In the genomic region with DNA sequence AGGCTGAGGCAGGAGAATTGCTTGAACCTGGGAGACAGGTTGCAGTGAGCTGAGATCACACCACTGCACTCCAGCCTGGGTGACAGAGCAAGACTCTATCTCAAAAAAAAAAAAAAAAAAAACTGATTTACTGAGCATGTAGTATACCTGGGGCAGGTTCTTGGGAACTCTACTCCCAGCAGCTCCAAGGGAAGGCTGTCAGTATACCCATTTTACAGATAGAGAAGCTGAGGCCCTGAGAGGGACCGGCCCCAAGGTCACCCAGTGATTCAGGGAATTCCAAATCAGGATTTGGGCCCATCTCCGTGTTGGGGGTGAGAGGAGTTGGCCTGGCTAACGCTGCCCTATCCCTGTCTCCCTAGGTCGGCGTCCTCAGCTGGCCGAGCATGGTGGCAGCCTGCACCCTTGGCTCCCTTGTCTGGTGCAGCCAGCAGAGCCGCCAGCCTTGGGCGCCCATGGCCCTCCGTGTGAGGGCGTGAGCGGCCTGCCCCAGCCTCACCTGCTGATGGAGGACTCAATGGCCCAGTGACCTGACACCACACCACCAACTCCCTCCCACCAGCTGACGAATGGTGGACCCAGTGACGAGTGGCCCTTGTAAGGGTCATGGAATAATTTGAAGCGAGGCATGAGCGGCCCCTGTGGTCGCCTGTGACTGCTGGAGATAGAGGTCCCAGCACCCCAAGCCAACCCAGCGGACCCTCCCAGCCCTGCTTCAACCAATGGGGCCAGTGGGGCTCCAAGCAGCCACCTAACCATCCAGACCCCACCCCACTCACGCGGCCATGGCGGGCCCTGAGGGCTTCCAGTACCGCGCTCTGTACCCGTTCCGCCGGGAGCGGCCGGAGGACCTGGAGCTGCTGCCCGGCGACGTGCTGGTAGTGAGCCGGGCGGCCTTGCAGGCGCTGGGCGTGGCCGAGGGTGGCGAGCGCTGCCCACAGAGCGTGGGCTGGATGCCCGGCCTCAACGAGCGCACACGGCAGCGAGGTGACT, we compare ENCODE assay signal across 14 cellular contexts. TPM values are rescaled to one million over a fixed set of nuclear protein-coding genes. Genes with fewer than 3 reads are reported as not detected.
DNase-seq lines count a peak whose midpoint lies in the region; ATAC-seq and TF ChIP-seq lines count a peak whose summit lies in the region.
"Had no signal": no experiment of that assay in that cellular context is flagged by ENCODE, and none has a peak within 500 bp of the region (broad histone marks: within the 10 kb centered on the region; RNA-seq: fewer than 3 reads in every experiment).

No MANE protein-coding gene starts in this region.

- no peaks in the 10 kb centered on the region for H3K27me3 Mint-ChIP-seq in CD8-positive, alpha-beta memory T cell
- peaks cover 0 to 2% (median 1%) of the 10 kb centered on the region in 3 donors for H3K27me3 Mint-ChIP-seq in CD14-positive monocyte (ENCODE audit: low read depth in 3 of 3)
- H3K27me3 Mint-ChIP-seq: activated T-helper 17 cell treated with anti-CD3 and anti-CD28 coated beads, Interleukin-2, amount 50 U/mL, for 72 hours had no signal

- no peak overlapping the region for H3K27ac ChIP-seq in CD8-positive, alpha-beta memory T cell (ENCODE audit: low read depth, low read length)
- peak overlapping the region; percentile 79 for H3K27ac ChIP-seq in VCaP
- peak overlapping the region; percentile 77 to 97 (median 84) for H3K27ac ChIP-seq in esophagus squamous epithelium
- H3K27ac ChIP-seq in rectal smooth muscle tissue (ENCODE audit: low read depth, low read length): peak overlapping the region; percentile 1
- H3K27ac ChIP-seq: BLaER1 had no signal

- H3K27me3 ChIP-seq in CD8-positive, alpha-beta memory T cell (ENCODE audit: insufficient read depth, low read length, poor library complexity, severe bottlenecking): no peaks in the 10 kb centered on the region
- no peaks in the 10 kb centered on the region for H3K27me3 ChIP-seq in esophagus squamous epithelium
- H3K27me3 ChIP-seq in rectal smooth muscle tissue (ENCODE audit: control insufficient read depth, insufficient read depth, low read length): no peaks in the 10 kb centered on the region
- H3K27me3 ChIP-seq: BLaER1 had no signal

- peak overlapping the region in 5 of 7 donors; percentile 41 to 92 (median 77) for H3K4me3 Mint-ChIP-seq in CD8-positive, alpha-beta memory T cell
- H3K4me3 Mint-ChIP-seq in CD14-positive monocyte: no peak overlapping the region

- H3K36me3 Mint-ChIP-seq in CD8-positive, alpha-beta memory T cell: peaks cover 0 to 16% (median 0%) of the 10 kb centered on the region in 3 donors
- H3K36me3 Mint-ChIP-seq in CD14-positive monocyte: peaks cover 8 to 18% of the 10 kb centered on the region in 2 donors

- peak overlapping the region in 1 of 8 donors; percentile 86 for H3K27ac Mint-ChIP-seq in CD8-positive, alpha-beta memory T cell
- no peak overlapping the region for H3K27ac Mint-ChIP-seq in CD14-positive monocyte

- H3K9me3 Mint-ChIP-seq in CD8-positive, alpha-beta memory T cell: no peaks in the 10 kb centered on the region
- no peaks in the 10 kb centered on the region for H3K9me3 Mint-ChIP-seq in CD14-positive monocyte
- H3K9me3 Mint-ChIP-seq: activated T-helper 17 cell treated with anti-CD3 and anti-CD28 coated beads, Interleukin-2, amount 50 U/mL, for 72 hours had no signal

- H3K9ac ChIP-seq in rectal smooth muscle tissue (ENCODE audit: low read length): no peak overlapping the region

- intact Hi-C loops in esophagus squamous epithelium (cut with DNase I) (loop anchor here (5.0 kb wide), 1 partner anchor 43 kb away; no protein-coding TSS in a partner anchor), CD14-positive monocyte (cut with micrococcal nuclease) (loop anchor here in 1 of 2 donors (10.0 kb wide), 1 partner anchor 49 kb away; a partner anchor contains a TSS)

- peaks cover 27 to 32% (median 30%) of the 10 kb centered on the region in 3 donors for H3K4me1 Mint-ChIP-seq in CD8-positive, alpha-beta memory T cell
- H3K4me1 Mint-ChIP-seq in CD14-positive monocyte: peaks cover 38% of the 10 kb centered on the region

- WGBS in esophagus squamous epithelium, 2 donors: 83 to 89% methylated on average over 2 to 6 of the region's 43 CpGs

- POLR2A ChIA-PET in CD8-positive, alpha-beta memory T cell (lab: Charles Lee): interaction anchor here (0.6 to 0.7 kb wide), 2 partner anchors 11 to 123 kb away, joined by 3 to 4 read pairs; no protein-coding TSS in a partner anchor

- no peak for TF ChIP-seq CTCF in VCaP (conservative IDR thresholded peaks at IDR 0.05)
- TF ChIP-seq CTCF in esophagus squamous epithelium (IDR thresholded peaks at IDR 0.05): no peak
- no peak for TF ChIP-seq CTCF in CD14-positive monocyte (IDR thresholded peaks at IDR 0.05)

- no peak for TF ChIP-seq POLR2A in esophagus squamous epithelium (IDR thresholded peaks at IDR 0.05)

- peaks cover 21% of the 10 kb centered on the region for H3K4me1 ChIP-seq in CD8-positive, alpha-beta memory T cell (ENCODE audit: insufficient read depth, low read length)
- H3K4me1 ChIP-seq in esophagus squamous epithelium (peaks cover 44 to 88% (median 62%) of the 10 kb centered on the region in 3 donors), rectal smooth muscle tissue (ENCODE audit: control insufficient read depth, insufficient read depth, low read length) (peaks cover 20% of the 10 kb centered on the region)

- CTCF ChIA-PET in CD8-positive, alpha-beta memory T cell (lab: Charles Lee): interaction anchor here (0.6 to 1.6 kb wide), 2 partner anchors 13 to 43 kb away, joined by 3 to 4 read pairs; no protein-coding TSS in a partner anchor

- no peaks in the 10 kb centered on the region for H3K36me3 ChIP-seq in CD8-positive, alpha-beta memory T cell (ENCODE audit: insufficient read depth, low read length)
- H3K36me3 ChIP-seq in esophagus squamous epithelium (peaks cover 0 to 11% (median 0%) of the 10 kb centered on the region in 3 donors), rectal smooth muscle tissue (ENCODE audit: control insufficient read depth, insufficient read depth, low read length) (peaks cover 2% of the 10 kb centered on the region)

- no peak for DNase-seq in CD8-positive, alpha-beta memory T cell
- DNase-seq in esophagus squamous epithelium (lab: John Stamatoyannopoulos, UW) (no peak), NCI-H524 treated with DMSO at 0.1 percent for 48 hours (lab: John Stamatoyannopoulos, UW) (no peak), CD14-positive monocyte (ENCODE audit: low spot score) (no peak)
- no peak for DNase-seq in stimulated activated CD4-positive, alpha-beta T cell treated with anti-CD3 and anti-CD28 coated beads, Interleukin-4, amount 100 ng/mL, for 24 hours
- DNase-seq: erythroblast, IMR-90, NCI-H1436, T-helper 1 cell had no signal

- H3K9me3 ChIP-seq in CD8-positive, alpha-beta memory T cell (ENCODE audit: low read length): no peaks in the 10 kb centered on the region
- no peaks in the 10 kb centered on the region for H3K9me3 ChIP-seq in esophagus squamous epithelium
- H3K9me3 ChIP-seq: BLaER1 had no signal

- no peak overlapping the region for H3K4me3 ChIP-seq in CD8-positive, alpha-beta memory T cell (ENCODE audit: low read length)
- peak overlapping the region in 2 of 4 donors; percentile 22 to 41 for H3K4me3 ChIP-seq in esophagus squamous epithelium
- no peak overlapping the region for H3K4me3 ChIP-seq in rectal smooth muscle tissue (ENCODE audit: low read length)

- ATAC-seq in GM21737 (IDR thresholded peaks at IDR 0.05; ENCODE audit: unreplicated experiment): no peak
- ATAC-seq: activated T-helper 17 cell treated with anti-CD3 and anti-CD28 coated beads, Interleukin-2, amount 50 U/mL, for 72 hours had no signal

RNA-seq across cellular contexts. Expression of a gene that starts 2.4 kb away (rescaled TPM):
- total RNA-seq in CD8-positive, alpha-beta memory T cell: 10 to 100 TPM; 17.7 to 17.9 TPM
- 5.7 TPM for polyA plus RNA-seq in CD8-positive, alpha-beta memory T cell
- total RNA-seq in esophagus squamous epithelium: 10 to 100 TPM; 20.4 to 42.1 (median 29.1) TPM
- polyA plus RNA-seq in CD14-positive monocyte: 1 to 10 TPM in 1 of 2 donors, under 1 TPM in 1; 0.99 to 2.0 TPM

RNA-seq across cellular contexts. Expression of a gene that starts 18.2 kb away (rescaled TPM):
- 10 to 100 TPM; 33.3 to 34.5 TPM for total RNA-seq in CD8-positive, alpha-beta memory T cell
- 10.9 TPM for polyA plus RNA-seq in CD8-positive, alpha-beta memory T cell
- total RNA-seq in esophagus squamous epithelium: 10 to 100 TPM; 11.3 to 90.5 (median 25.7) TPM
- polyA plus RNA-seq in CD14-positive monocyte: 1,000 to 10,000 TPM; 4,550 to 6,022 TPM

RNA-seq across cellular contexts. Expression of a gene that starts 37.6 kb away (rescaled TPM):
- total RNA-seq in CD8-positive, alpha-beta memory T cell: 10 to 100 TPM; 24.2 to 24.6 TPM
- 12.6 TPM for polyA plus RNA-seq in CD8-positive, alpha-beta memory T cell
- 10 to 100 TPM; 10.6 to 23.5 (median 14.0) TPM for total RNA-seq in esophagus squamous epithelium
- polyA plus RNA-seq in CD14-positive monocyte: 10 to 100 TPM; 14.3 to 15.0 TPM

RNA-seq across cellular contexts. Expression of a gene that starts 48.5 kb away (rescaled TPM):
- 1 to 10 TPM; 2.9 to 3.8 TPM for total RNA-seq in CD8-positive, alpha-beta memory T cell
- 0.59 TPM for polyA plus RNA-seq in CD8-positive, alpha-beta memory T cell
- under 1 TPM in 3 of 4 donors, not detected in 1; 0.30 to 0.76 (median 0.44) TPM for total RNA-seq in esophagus squamous epithelium
- under 1 TPM; 0.55 to 0.56 TPM for polyA plus RNA-seq in CD14-positive monocyte

RNA-seq across cellular contexts. Expression of a gene that starts 57.8 kb away (rescaled TPM):
- 10 to 100 TPM; 15.0 to 15.9 TPM for total RNA-seq in CD8-positive, alpha-beta memory T cell
- polyA plus RNA-seq in CD8-positive, alpha-beta memory T cell: 18.6 TPM
- 1 to 10 TPM; 2.3 to 4.8 (median 4.1) TPM for total RNA-seq in esophagus squamous epithelium
- 10 to 100 TPM in 1 of 2 donors, 1 to 10 TPM in 1; 6.8 to 12.4 TPM for polyA plus RNA-seq in CD14-positive monocyte

Comparison
In these comparisons a context has a peak if more than half of its experiments do, and no peak if none do; other contexts are left out.
1. H3K4me3 Mint-ChIP-seq: peak in CD8-positive, alpha-beta memory T cell (5 of 7); none in CD14-positive monocyte (0 of 2).